23 cellular contexts compared by ENCODE assay signal in the genomic region with DNA sequence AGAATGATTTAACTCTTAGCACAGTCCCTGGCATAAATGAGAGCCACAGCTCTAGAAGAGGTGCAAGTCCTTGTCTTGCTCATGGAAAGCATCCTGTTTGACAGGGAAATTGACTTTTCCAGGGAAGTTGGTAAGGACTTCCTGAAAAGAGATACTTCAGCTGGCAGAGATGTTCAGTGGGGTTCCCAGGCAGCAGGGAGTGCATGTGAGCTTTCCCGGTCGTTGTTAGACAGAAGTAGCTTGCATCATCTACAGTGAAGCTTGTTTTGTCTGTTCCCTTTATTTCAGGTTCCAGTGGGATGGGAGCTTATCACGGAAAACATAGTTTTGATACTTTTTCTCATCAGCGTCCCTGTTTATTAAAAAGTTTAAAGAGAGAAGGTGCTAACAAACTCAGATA. TPM values are rescaled to one million over a fixed set of nuclear protein-coding genes. Genes with fewer than 3 reads are reported as not detected.
A peak's percentile ranks its signal among the peaks of the same experiment; 100 is the strongest.
DNase-seq lines count a peak whose midpoint lies in the region; ATAC-seq and TF ChIP-seq lines count a peak whose summit lies in the region.
"Had no signal": no experiment of that assay in that cellular context is flagged by ENCODE, and none has a peak within 500 bp of the region (broad histone marks: within the 10 kb centered on the region; RNA-seq: fewer than 3 reads in every experiment).

No MANE protein-coding gene starts in this region.

- TF ChIP-seq CTCF in PC-3 (conservative IDR thresholded peaks at IDR 0.05; ENCODE audit: low read depth, low read length), result no peak
- no peak for TF ChIP-seq CTCF in foreskin keratinocyte (conservative IDR thresholded peaks at IDR 0.05)

- ATAC-seq in PC-3 (peak; percentile 22; the same call in 1 of the 2 replicates), foreskin keratinocyte (no peak), HG02840 (IDR thresholded peaks at IDR 0.05; ENCODE audit: low FRiP score, unreplicated experiment) (no peak)
- ATAC-seq: effector memory CD8-positive, alpha-beta T cell had no signal

- no peaks in the 10 kb centered on the region for H3K79me2 ChIP-seq in PC-3 (ENCODE audit: low read length)

- H3K27ac ChIP-seq in PC-3 (ENCODE audit: low read length) (no peak overlapping the region), substantia nigra (ENCODE audit: low read depth, low read length, poor library complexity, severe bottlenecking) (peak overlapping the region; percentile 19), foreskin keratinocyte (no peak overlapping the region)
- H3K27ac ChIP-seq: KMS-11 had no signal

- DNase-seq in PC-3 (no peak), fibroblast of gingiva (ENCODE audit: low read depth) (peak; percentile 34), medulla oblongata (ENCODE audit: extremely low spot score) (peak; percentile 11), substantia nigra (lab: John Stamatoyannopoulos, UW) (no peak), foreskin keratinocyte (no peak), T-helper 2 cell (no peak)
- no peak for DNase-seq in effector CD8-positive, alpha-beta T cell (lab: John Stamatoyannopoulos, UW)
- DNase-seq: activated CD4-positive, alpha-beta T cell treated with anti-CD3 and anti-CD28 coated beads, Interleukin-2, amount 50 U/mL, for 48 hours; AML-193; effector memory CD8-positive, alpha-beta T cell; islet precursor cell; NCI-H1048; NCI-H2081; NCI-H510A; SHP77 treated with DMSO at 0.1 percent for 48 hours; stimulated activated CD4-positive, alpha-beta T cell treated with anti-CD3 and anti-CD28 coated beads, Interleukin-15, amount 100 ng/mL, for 24 hours; T-helper 1 cell had no signal

- intact Hi-C loops in PC-3 (cut with micrococcal nuclease), result loop anchor here (10.0 kb wide), 1 partner anchor 157 kb away; no protein-coding TSS in a partner anchor

- H3K27me3 ChIP-seq in PC-3 (ENCODE audit: low read length) (no peaks in the 10 kb centered on the region), foreskin keratinocyte (no peaks in the 10 kb centered on the region)

- no peak overlapping the region for H3K9ac ChIP-seq in PC-3 (ENCODE audit: low read length)
- H3K9ac ChIP-seq: KMS-11 had no signal

- no peak overlapping the region for H2AFZ ChIP-seq in PC-3 (ENCODE audit: low read length)

- H3K9me2 ChIP-seq in PC-3 (replicated peaks; ENCODE audit: low read length), result no peaks in the 10 kb centered on the region

- no peaks in the 10 kb centered on the region for H3F3A ChIP-seq in PC-3 (ENCODE audit: low read length, unreplicated experiment)

- CTCF ChIA-PET in PC-3 (lab: Charles Lee), result interaction anchor here (0.6 to 1.2 kb wide), 2 partner anchors 23 to 154 kb away, joined by 3 read pairs; partner anchors contain the start of gene ALDH3A2

- no peak overlapping the region for H3K4me2 ChIP-seq in PC-3 (ENCODE audit: low read length)
- H3K4me2 ChIP-seq: KMS-11 had no signal

- H3K4me3 ChIP-seq in PC-3 (ENCODE audit: low read length), result no peak overlapping the region

- POLR2A ChIA-PET in PC-3 (lab: Charles Lee; ENCODE audit: unreplicated experiment), result interaction anchor here (0.7 kb wide), 1 partner anchor 82 kb away, joined by 4 read pairs; no protein-coding TSS in a partner anchor

- no TSS peak for BruUV-seq in PC-3 (replicated peaks; lab: Mats Ljungman, UMichigan)

- peaks cover 15% of the 10 kb centered on the region for H3K36me3 ChIP-seq in PC-3 (ENCODE audit: low read depth, low read length)

- no peaks in the 10 kb centered on the region for H4K20me1 ChIP-seq in PC-3 (ENCODE audit: low read length)

- H3K4me1 ChIP-seq in PC-3 (ENCODE audit: insufficient read depth, low read length) (peaks cover 12% of the 10 kb centered on the region), foreskin keratinocyte (peaks cover 4% of the 10 kb centered on the region)

- no peaks in the 10 kb centered on the region for H3K9me3 ChIP-seq in PC-3 (ENCODE audit: low read length)

RNA-seq across cellular contexts. Expression of gene ALDH3A2, which starts 22.9 kb away (rescaled TPM):
- total RNA-seq in PC-3 (2014; rRNA removed) (125 and 143 TPM in 2 replicates), foreskin keratinocyte (53.0 and 66.1 TPM in 2 replicates)
- polyA plus RNA-seq in foreskin keratinocyte, result 32.5 and 32.7 TPM in 2 replicates

RNA-seq across cellular contexts. Expression of gene SLC47A2, which starts 45.0 kb away (rescaled TPM):
- total RNA-seq in PC-3 (2014; rRNA removed) (0.17 TPM in 1 of 2 replicates, not detected in the other), foreskin keratinocyte (0.11 and 0.37 TPM in 2 replicates)
- polyA plus RNA-seq in foreskin keratinocyte, result 0.07 and 0.18 TPM in 2 replicates
- total RNA-seq: chondrocyte, Daoy, fibroblast of lung, neural crest cell had no signal
- polyA plus RNA-seq: fibroblast of lung had no signal

Comparison
In these comparisons a context has a peak if more than half of its experiments do, and no peak if none do; other contexts are left out.
1. DNase-seq: peak in fibroblast of gingiva (single experiment) and medulla oblongata (single experiment); none in PC-3 (single experiment), substantia nigra (0 of 49), foreskin keratinocyte (0 of 2), effector CD8-positive, alpha-beta T cell (single experiment) and T-helper 2 cell (0 of 5).